11 cellular contexts compared by ENCODE assay signal in the genomic region with DNA sequence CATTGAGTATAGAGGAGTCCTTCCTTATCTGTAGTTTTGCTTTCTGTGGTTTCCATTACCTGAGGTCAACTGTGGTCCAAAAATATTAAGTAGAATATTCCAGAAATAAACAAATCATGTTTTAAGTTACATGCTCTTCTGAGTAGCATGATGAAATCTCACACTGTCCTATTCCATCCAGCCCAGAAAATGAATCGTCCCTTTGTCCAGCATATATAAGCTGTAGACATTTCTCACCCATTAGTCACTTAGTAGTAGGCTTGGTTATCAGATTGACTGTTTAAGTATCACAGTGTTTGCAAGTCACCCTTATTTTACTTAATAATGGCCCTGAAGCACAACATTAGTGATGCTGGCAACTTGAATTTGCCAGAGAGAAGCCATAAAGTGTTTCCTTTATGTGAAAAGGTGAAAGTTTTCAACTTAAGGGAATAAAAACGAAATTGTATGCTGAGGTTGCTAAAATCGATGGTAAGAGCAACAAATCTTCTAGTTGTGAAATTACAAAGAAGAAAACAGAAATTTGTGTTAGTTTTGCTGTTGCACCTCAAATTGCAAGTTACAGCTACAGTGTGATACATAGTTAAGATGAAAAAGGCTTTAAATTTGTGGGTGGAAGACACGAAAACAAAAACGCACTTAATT.
DNase-seq lines count a peak whose midpoint lies in the region; ATAC-seq and TF ChIP-seq lines count a peak whose summit lies in the region.
"Had no signal": no experiment of that assay in that cellular context is flagged by ENCODE, and none has a peak within 500 bp of the region (broad histone marks: within the 10 kb centered on the region; RNA-seq: fewer than 3 reads in every experiment).

No MANE protein-coding gene starts in this region.

- no peak overlapping the region for H3K4me3 ChIP-seq in AG04449 (ENCODE audit: low read depth, low read length)
- H3K4me3 ChIP-seq: psoas muscle had no signal

- POLR2A ChIA-PET in AG04449 (lab: Yijun Ruan, JAX), result interaction anchor here (1.0 kb wide), 1 partner anchor 460 kb away, joined by 3 read pairs; no protein-coding TSS in a partner anchor

- DNase-seq in AG04449 (ENCODE audit: low read depth, low spot score) (peak; percentile 70), HS-5 (ENCODE audit: low read depth) (peak; percentile 50), amniotic stem cell (lab: John Stamatoyannopoulos, UW) (peak; percentile 17), glomerular endothelial cell (ENCODE audit: extremely low read depth, low read depth, low spot score) (peak; percentile 7), NCI-H2029 treated with DMSO at 0.1 percent for 48 hours (lab: John Stamatoyannopoulos, UW) (no peak)
- DNase-seq: activated effector memory CD4-positive, alpha-beta T cell treated with anti-CD3 and anti-CD28 coated beads, Interleukin-2, amount 50 U/mL, for 16 hours; BE2C; psoas muscle had no signal

- CTCF ChIA-PET in AG04449 (lab: Yijun Ruan, JAX), result interaction anchor here (0.6 to 12.2 kb wide), 62 partner anchors 8 to 795 kb away, joined by 3 to 100 read pairs (median 4); a partner anchor contains a TSS

- TF ChIP-seq CTCF in AG04449 (IDR thresholded peaks at IDR 0.05; ENCODE audit: insufficient read depth, low read length, missing control alignments), result no peak

- ATAC-seq in HG03565 (IDR thresholded peaks at IDR 0.05; ENCODE audit: unreplicated experiment), result no peak
- no peak for ATAC-seq in HG03439 (IDR thresholded peaks at IDR 0.05; ENCODE audit: unreplicated experiment)
- ATAC-seq in HG02852 (IDR thresholded peaks at IDR 0.05; ENCODE audit: unreplicated experiment), result no peak
- ATAC-seq: psoas muscle had no signal
